ENCODE assay signal across 1 cellular context in the genomic region with DNA sequence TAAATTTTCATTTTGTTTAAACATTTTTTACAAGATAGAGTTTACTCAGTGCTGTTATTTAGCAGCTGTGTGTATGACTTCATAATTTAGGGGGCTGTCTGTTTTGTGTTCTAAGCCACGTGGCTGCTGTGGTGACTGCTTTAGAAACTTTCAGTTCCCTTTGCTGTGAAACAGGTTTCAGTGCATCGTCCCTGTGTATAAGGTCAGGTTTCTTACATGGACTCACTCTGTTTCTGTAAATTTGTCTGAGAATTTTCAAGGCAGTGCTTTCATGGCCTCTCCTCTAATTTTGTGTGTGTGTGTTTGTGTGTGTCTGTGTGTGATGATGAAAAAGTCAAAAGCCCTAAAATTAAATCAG.
TF ChIP-seq lines count a peak whose summit lies in the region.

No MANE protein-coding gene starts in this region.

TF ChIP-seq in GM23338, 12 proteins besides CTCF, POLR2A, EP300 and RAD21 (continued from another document):
- TF ChIP-seq, protein P1, sequence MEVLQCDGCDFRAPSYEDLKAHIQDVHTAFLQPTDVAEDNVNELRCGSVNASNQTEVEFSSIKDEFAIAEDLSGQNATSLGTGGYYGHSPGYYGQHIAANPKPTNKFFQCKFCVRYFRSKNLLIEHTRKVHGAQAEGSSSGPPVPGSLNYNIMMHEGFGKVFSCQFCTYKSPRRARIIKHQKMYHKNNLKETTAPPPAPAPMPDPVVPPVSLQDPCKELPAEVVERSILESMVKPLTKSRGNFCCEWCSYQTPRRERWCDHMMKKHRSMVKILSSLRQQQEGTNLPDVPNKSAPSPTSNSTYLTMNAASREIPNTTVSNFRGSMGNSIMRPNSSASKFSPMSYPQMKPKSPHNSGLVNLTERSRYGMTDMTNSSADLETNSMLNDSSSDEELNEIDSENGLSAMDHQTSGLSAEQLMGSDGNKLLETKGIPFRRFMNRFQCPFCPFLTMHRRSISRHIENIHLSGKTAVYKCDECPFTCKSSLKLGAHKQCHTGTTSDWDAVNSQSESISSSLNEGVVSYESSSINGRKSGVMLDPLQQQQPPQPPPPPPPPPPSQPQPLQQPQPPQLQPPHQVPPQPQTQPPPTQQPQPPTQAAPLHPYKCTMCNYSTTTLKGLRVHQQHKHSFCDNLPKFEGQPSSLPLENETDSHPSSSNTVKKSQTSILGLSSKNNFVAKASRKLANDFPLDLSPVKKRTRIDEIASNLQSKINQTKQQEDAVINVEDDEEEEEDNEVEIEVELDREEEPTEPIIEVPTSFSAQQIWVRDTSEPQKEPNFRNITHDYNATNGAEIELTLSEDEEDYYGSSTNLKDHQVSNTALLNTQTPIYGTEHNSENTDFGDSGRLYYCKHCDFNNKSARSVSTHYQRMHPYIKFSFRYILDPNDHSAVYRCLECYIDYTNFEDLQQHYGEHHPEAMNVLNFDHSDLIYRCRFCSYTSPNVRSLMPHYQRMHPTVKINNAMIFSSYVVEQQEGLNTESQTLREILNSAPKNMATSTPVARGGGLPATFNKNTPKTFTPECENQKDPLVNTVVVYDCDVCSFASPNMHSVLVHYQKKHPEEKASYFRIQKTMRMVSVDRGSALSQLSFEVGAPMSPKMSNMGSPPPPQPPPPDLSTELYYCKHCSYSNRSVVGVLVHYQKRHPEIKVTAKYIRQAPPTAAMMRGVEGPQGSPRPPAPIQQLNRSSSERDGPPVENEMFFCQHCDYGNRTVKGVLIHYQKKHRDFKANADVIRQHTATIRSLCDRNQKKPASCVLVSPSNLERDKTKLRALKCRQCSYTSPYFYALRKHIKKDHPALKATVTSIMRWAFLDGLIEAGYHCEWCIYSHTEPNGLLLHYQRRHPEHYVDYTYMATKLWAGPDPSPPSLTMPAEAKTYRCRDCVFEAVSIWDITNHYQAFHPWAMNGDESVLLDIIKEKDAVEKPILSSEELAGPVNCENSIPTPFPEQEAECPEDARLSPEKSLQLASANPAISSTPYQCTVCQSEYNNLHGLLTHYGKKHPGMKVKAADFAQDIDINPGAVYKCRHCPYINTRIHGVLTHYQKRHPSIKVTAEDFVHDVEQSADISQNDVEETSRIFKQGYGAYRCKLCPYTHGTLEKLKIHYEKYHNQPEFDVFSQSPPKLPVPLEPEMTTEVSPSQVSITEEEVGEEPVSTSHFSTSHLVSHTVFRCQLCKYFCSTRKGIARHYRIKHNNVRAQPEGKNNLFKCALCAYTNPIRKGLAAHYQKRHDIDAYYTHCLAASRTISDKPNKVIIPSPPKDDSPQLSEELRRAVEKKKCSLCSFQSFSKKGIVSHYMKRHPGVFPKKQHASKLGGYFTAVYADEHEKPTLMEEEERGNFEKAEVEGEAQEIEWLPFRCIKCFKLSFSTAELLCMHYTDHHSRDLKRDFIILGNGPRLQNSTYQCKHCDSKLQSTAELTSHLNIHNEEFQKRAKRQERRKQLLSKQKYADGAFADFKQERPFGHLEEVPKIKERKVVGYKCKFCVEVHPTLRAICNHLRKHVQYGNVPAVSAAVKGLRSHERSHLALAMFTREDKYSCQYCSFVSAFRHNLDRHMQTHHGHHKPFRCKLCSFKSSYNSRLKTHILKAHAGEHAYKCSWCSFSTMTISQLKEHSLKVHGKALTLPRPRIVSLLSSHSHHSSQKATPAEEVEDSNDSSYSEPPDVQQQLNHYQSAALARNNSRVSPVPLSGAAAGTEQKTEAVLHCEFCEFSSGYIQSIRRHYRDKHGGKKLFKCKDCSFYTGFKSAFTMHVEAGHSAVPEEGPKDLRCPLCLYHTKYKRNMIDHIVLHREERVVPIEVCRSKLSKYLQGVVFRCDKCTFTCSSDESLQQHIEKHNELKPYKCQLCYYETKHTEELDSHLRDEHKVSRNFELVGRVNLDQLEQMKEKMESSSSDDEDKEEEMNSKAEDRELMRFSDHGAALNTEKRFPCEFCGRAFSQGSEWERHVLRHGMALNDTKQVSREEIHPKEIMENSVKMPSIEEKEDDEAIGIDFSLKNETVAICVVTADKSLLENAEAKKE (CRISPR knock-in tag; IDR thresholded peaks at IDR 0.05): no peak
- no peak for TF ChIP-seq EZH2 (IDR thresholded peaks at IDR 0.05; ENCODE audit: low read depth, unreplicated experiment)
- no peak for TF ChIP-seq JUNB (IDR thresholded peaks at IDR 0.05; ENCODE audit: unreplicated experiment)
- TF ChIP-seq, protein P2, sequence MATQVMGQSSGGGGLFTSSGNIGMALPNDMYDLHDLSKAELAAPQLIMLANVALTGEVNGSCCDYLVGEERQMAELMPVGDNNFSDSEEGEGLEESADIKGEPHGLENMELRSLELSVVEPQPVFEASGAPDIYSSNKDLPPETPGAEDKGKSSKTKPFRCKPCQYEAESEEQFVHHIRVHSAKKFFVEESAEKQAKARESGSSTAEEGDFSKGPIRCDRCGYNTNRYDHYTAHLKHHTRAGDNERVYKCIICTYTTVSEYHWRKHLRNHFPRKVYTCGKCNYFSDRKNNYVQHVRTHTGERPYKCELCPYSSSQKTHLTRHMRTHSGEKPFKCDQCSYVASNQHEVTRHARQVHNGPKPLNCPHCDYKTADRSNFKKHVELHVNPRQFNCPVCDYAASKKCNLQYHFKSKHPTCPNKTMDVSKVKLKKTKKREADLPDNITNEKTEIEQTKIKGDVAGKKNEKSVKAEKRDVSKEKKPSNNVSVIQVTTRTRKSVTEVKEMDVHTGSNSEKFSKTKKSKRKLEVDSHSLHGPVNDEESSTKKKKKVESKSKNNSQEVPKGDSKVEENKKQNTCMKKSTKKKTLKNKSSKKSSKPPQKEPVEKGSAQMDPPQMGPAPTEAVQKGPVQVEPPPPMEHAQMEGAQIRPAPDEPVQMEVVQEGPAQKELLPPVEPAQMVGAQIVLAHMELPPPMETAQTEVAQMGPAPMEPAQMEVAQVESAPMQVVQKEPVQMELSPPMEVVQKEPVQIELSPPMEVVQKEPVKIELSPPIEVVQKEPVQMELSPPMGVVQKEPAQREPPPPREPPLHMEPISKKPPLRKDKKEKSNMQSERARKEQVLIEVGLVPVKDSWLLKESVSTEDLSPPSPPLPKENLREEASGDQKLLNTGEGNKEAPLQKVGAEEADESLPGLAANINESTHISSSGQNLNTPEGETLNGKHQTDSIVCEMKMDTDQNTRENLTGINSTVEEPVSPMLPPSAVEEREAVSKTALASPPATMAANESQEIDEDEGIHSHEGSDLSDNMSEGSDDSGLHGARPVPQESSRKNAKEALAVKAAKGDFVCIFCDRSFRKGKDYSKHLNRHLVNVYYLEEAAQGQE (IDR thresholded peaks at IDR 0.05; ENCODE audit: unreplicated experiment): no peak
